ENCODE assay signal across 8 cellular contexts in genomic region chr14:87745507-87746118, GRCh38.
DNase-seq lines count a peak whose midpoint lies in the region; ATAC-seq lines count a peak whose summit lies in the region.

No MANE protein-coding gene starts in this region.

- H3K9me3 ChIP-seq in T-helper 17 cell (ENCODE audit: control insufficient read depth, low read length, poor library complexity, severe bottlenecking), result no peaks in the 10 kb centered on the region
- no peaks in the 10 kb centered on the region for H3K9me3 ChIP-seq in iPS DF 6.9 (ENCODE audit: control insufficient read depth, insufficient read depth, low read length)

- DNase-seq in SKM-1 treated with dmso at 0.1 percent for 144 hours (lab: John Stamatoyannopoulos, UW; ENCODE audit: unreplicated experiment) (peak; percentile 28), SKM-1 (lab: John Stamatoyannopoulos, UW; ENCODE audit: unreplicated experiment) (no peak), HPDE6-E6E7 (ENCODE audit: extremely low spot score) (peak; percentile 68), T-helper 17 cell (no peak), iPS DF 6.9 (ENCODE audit: low read depth, low spot score) (peak; percentile 45), NCI-H2029 (lab: John Stamatoyannopoulos, UW) (no peak), posterior vena cava (ENCODE audit: low spot score) (no peak)

- no peaks in the 10 kb centered on the region for H3K4me1 Mint-ChIP-seq in T-helper 17 cell

- H3K27ac ChIP-seq in iPS DF 6.9 (ENCODE audit: low read length), result no peak overlapping the region

- H3K4me3 Mint-ChIP-seq in T-helper 17 cell, result no peak overlapping the region

- WGBS in iPS DF 6.9 (ENCODE audit: insufficient coverage, insufficient read length), result no CpG with 5 or more reads among the region's 3 CpGs

- no peaks in the 10 kb centered on the region for H3K36me3 Mint-ChIP-seq in T-helper 17 cell (ENCODE audit: low read depth)

- intact Hi-C loops in posterior vena cava (cut with DNase I), result no loop called here

- no peak overlapping the region for H3K27ac Mint-ChIP-seq in T-helper 17 cell

- no peaks in the 10 kb centered on the region for H3K36me3 ChIP-seq in iPS DF 6.9 (ENCODE audit: control insufficient read depth, insufficient read depth, low read length)

- peaks cover 42% of the 10 kb centered on the region for H3K27me3 Mint-ChIP-seq in T-helper 17 cell

- H3K4me3 ChIP-seq in iPS DF 6.9 (ENCODE audit: low read length), result no peak overlapping the region

- H3K4me1 ChIP-seq in iPS DF 6.9 (ENCODE audit: control insufficient read depth, insufficient read depth, low read length), result no peaks in the 10 kb centered on the region

- H3K27me3 ChIP-seq in iPS DF 6.9 (ENCODE audit: control insufficient read depth, insufficient read depth, low read length), result no peaks in the 10 kb centered on the region

- ATAC-seq in GM19452 (IDR thresholded peaks at IDR 0.05; ENCODE audit: unreplicated experiment) (peak; percentile 82), T-helper 17 cell (peak; percentile 42)

Comparison
In these comparisons a context has a peak if more than half of its experiments do, and no peak if none do; other contexts are left out.
1. DNase-seq: peak in SKM-1 treated with dmso at 0.1 percent for 144 hours (single experiment), HPDE6-E6E7 (single experiment) and iPS DF 6.9 (single experiment); none in SKM-1 (single experiment), T-helper 17 cell (0 of 3), NCI-H2029 (single experiment) and posterior vena cava (single experiment).